Comparison of ENCODE assay signal across 8 cellular contexts in the genomic region with DNA sequence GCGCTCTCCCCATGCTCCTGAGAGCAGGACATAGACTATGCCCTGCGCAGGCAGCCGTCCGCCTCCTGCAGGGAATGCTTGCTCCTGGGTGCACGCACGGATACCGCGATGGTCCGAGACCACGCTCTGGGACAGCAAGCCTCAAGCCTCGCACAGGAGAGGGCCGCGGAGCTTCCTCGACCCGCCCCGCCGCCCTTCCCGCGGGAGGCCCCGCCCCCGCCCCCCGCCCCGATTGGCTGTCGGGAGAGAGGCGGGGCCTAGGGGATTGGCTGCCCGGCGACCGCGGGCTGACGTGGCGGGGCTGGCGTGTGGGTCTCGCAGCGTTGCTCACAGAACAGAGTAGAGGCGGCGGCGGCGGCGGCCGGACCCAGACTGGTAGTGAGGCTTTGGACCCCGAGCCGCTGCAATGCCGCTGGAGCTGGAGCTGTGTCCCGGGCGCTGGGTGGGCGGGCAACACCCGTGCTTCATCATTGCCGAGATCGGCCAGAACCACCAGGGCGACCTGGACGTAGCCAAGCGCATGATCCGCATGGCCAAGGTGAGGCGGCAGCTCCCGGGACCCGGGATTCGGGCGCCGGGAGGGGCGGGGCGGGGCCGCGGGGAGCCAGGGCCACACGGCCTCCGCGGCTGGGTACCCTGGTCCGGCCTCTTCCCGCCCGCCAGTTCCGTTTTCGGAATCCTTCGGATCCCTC. TPM values are rescaled to one million over a fixed set of nuclear protein-coding genes. Genes with fewer than 3 reads are reported as not detected.
DNase-seq lines count a peak whose midpoint lies in the region; ATAC-seq lines count a peak whose summit lies in the region.

A gene with protein sequence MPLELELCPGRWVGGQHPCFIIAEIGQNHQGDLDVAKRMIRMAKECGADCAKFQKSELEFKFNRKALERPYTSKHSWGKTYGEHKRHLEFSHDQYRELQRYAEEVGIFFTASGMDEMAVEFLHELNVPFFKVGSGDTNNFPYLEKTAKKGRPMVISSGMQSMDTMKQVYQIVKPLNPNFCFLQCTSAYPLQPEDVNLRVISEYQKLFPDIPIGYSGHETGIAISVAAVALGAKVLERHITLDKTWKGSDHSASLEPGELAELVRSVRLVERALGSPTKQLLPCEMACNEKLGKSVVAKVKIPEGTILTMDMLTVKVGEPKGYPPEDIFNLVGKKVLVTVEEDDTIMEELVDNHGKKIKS (plus strand): TSS at position 330 of the 692 bp plus-strand sequence. CDS start 77 bp downstream, at position 407.

- H3K36me3 ChIP-seq in effector memory CD4-positive, alpha-beta T cell (ENCODE audit: control insufficient read depth, insufficient read depth, low read length), result peaks cover 5% of the 10 kb centered on the region

- peak; percentile 92 for ATAC-seq in GM21360 (IDR thresholded peaks at IDR 0.05; ENCODE audit: unreplicated experiment)

- H3K4me3 ChIP-seq in effector memory CD4-positive, alpha-beta T cell (ENCODE audit: insufficient read depth, low read depth, low read length, poor library complexity, severe bottlenecking), result peak within 1 kb of the TSS; percentile 77

- H3K9me3 ChIP-seq in effector memory CD4-positive, alpha-beta T cell (ENCODE audit: control insufficient read depth, low read length), result no peaks in the 10 kb centered on the region

- H3K4me1 ChIP-seq in effector memory CD4-positive, alpha-beta T cell (ENCODE audit: control insufficient read depth, insufficient read depth, low read length, poor library complexity, severe bottlenecking), result peaks cover 10% of the 10 kb centered on the region

- H3K27me3 ChIP-seq in effector memory CD4-positive, alpha-beta T cell (replicated peaks; ENCODE audit: control insufficient read depth, insufficient read depth, low read length, poor library complexity, severe bottlenecking), result no peaks in the 10 kb centered on the region

- DNase-seq in COLO829 (ENCODE audit: low spot score), result peak; percentile 96
- peak; percentile 91 for DNase-seq in HT-29 (ENCODE audit: low spot score)
- peak; percentile 90 for DNase-seq in NOMO-1 treated with DMSO at 0.1 percent for 48 hours (lab: John Stamatoyannopoulos, UW; ENCODE audit: unreplicated experiment)
- DNase-seq in activated CD8-positive, alpha-beta memory T cell treated with anti-CD3 and anti-CD28 coated beads for 4 hours (ENCODE audit: low read depth in 2 of 2), result peak; percentile 79 to 83
- peak; percentile 83 to 85 (median 83) for DNase-seq in effector memory CD4-positive, alpha-beta T cell
- peak; percentile 93 for DNase-seq in medulla oblongata (ENCODE audit: extremely low spot score)
- peak; percentile 83 to 95 (median 88) for DNase-seq in stimulated activated CD4-positive, alpha-beta T cell treated with anti-CD3 and anti-CD28 coated beads, TNF-alpha, amount 100 ng/mL, for 48 hours (ENCODE audit: low read depth in 3 of 3)

- peak within 1 kb of the TSS; percentile 83 for H3K27ac ChIP-seq in effector memory CD4-positive, alpha-beta T cell (ENCODE audit: insufficient read depth, low read length, poor library complexity, severe bottlenecking)

RNA-seq across cellular contexts. Expression of the gene that starts here (rescaled TPM):
- 122 and 125 TPM in 2 replicates for total RNA-seq in HT-29 (2014; rRNA removed; shearing (Covaris generic))

Comparison
In these comparisons a context has a peak if more than half of its experiments do, and no peak if none do; other contexts are left out.
1. Peak in every context shown above with its lines: DNase-seq, ATAC-seq, H3K4me3 ChIP-seq and H3K27ac ChIP-seq.